Comparison of ENCODE assay signal across 18 cellular contexts in genomic region chr4:18155062-18156041, GRCh38.
"Had no signal": no experiment of that assay in that cellular context is flagged by ENCODE, and none has a peak within 500 bp of the region (broad histone marks: within the 10 kb centered on the region; RNA-seq: fewer than 3 reads in every experiment).

No MANE protein-coding gene starts in this region.

- DNase-seq: activated CD4-positive, alpha-beta T cell treated with anti-CD3 and anti-CD28 coated beads, Interleukin-2, amount 10 ng/mL, durations not matched to agents 24 days and 14 days; activated CD4-positive, CD25-positive, alpha-beta regulatory T cell; activated CD8-positive, alpha-beta memory T cell treated with anti-CD3 and anti-CD28 coated beads, Interleukin-2, amount 50 U/mL, for 4 hours; activated CD8-positive, alpha-beta T cell treated with anti-CD3 and anti-CD28 coated beads, Interleukin-2, amount 10 ng/mL, durations not matched to agents 7 days and 5 days; activated gamma-delta T cell; activated T-cell treated with anti-CD3 and anti-CD28 coated beads, Interleukin-2, amount 50 U/mL, for 48 hours; caudate nucleus; colonic mucosa; hypothalamus; midbrain; sigmoid colon; stimulated activated CD4-positive, alpha-beta T cell treated with anti-CD3 and anti-CD28 coated beads, Interleukin-1b, Interleukin-23, amount 100 ng/mL, for 48 hours; stomach; upper lobe of right lung had no signal

- H3K36me3 ChIP-seq: colonic mucosa, prostate gland, sigmoid colon, stomach, thoracic aorta, upper lobe of right lung had no signal

- H3K27me3 ChIP-seq: colonic mucosa, sigmoid colon, stomach, upper lobe of right lung had no signal

- H3K4me3 ChIP-seq: colonic mucosa, prostate gland, sigmoid colon, stomach, thoracic aorta, upper lobe of right lung had no signal

- H3K4me1 ChIP-seq: colonic mucosa, prostate gland, sigmoid colon, stomach, upper lobe of right lung had no signal

- H3K27ac ChIP-seq: colonic mucosa, prostate gland, sigmoid colon, stomach, thoracic aorta, upper lobe of right lung had no signal

- ATAC-seq: activated CD8-positive, alpha-beta T cell treated with anti-CD3 and anti-CD28 coated beads, Interleukin-2, amount 10 ng/mL, durations not matched to agents 7 days and 5 days; activated naive CD4-positive, alpha-beta T cell treated with anti-CD3 and anti-CD28 coated beads, Interleukin-2, amount 50 U/mL, for 72 hours; esophagus mucosa; upper lobe of right lung had no signal

- H3K9me3 ChIP-seq: colonic mucosa, prostate gland, thoracic aorta, upper lobe of right lung had no signal
